Comparison of ENCODE assay signal across 23 cellular contexts in genomic region chr15:63025460-63025859, GRCh38. TPM values are rescaled to one million over a fixed set of nuclear protein-coding genes. Genes with fewer than 3 reads are reported as not detected.
A peak's percentile ranks its signal among the peaks of the same experiment; 100 is the strongest.
DNase-seq lines count a peak whose midpoint lies in the region; ATAC-seq, FAIRE-seq and TF ChIP-seq lines count a peak whose summit lies in the region.
"Had no signal": no experiment of that assay in that cellular context is flagged by ENCODE, and none has a peak within 500 bp of the region (broad histone marks: within the 10 kb centered on the region; RNA-seq: fewer than 3 reads in every experiment).

No MANE protein-coding gene starts in this region.

- H3K4me3 ChIP-seq in BE2C (ENCODE audit: low read depth, low read length) (no peak overlapping the region), Panc1 (ENCODE audit: low read depth in 2 of 2, low read length in 2 of 2) (no peak overlapping the region), H1 (ENCODE audit: extremely low read depth in 1 of 4, insufficient read depth in 2 of 4, low read depth in 3 of 4, low read length in 4 of 4) (no peak overlapping the region), smooth muscle cell (no peak overlapping the region), small intestine (ENCODE audit: low read depth in 1 of 2, low read length in 2 of 2) (no peak overlapping the region)
- H3K4me3 ChIP-seq: GM23248, left lung, SK-N-MC, upper lobe of left lung had no signal

- POLR2A ChIA-PET in Panc1 (lab: Charles Lee) = no interaction called here
- POLR2A ChIA-PET in H1 (lab: Charles Lee; ENCODE audit: partially characterized antibody) = interaction anchor here (1.5 kb wide), 1 partner anchor 15 kb away, joined by 3 read pairs; no protein-coding TSS in a partner anchor

- no peak overlapping the region for H2BK15ac ChIP-seq in H1 (ENCODE audit: low read length)

- H2AK5ac ChIP-seq in H1 (ENCODE audit: low read depth, low read length) = no peak overlapping the region

- no peak overlapping the region for H3K4me2 ChIP-seq in H1 (ENCODE audit: insufficient read depth in 1 of 2, low read depth in 2 of 2, low read length in 2 of 2)
- no peak overlapping the region for H3K4me2 ChIP-seq in smooth muscle cell

- WGBS in H1 (ENCODE audit: extremely low coverage in 1 of 2, insufficient coverage in 1 of 2, insufficient read length in 1 of 2, insufficient replicate concordance in 2 of 2, low coverage in 1 of 2, low lambda C conversion rate in 2 of 2, missing lambda C conversion rate in 1 of 2), 2 experiments = 85% methylated on average over 6 of the region's 6 CpGs; no CpG with 5 or more reads in 1 of the 2 experiments
- 90% methylated on average over 6 of the region's 6 CpGs for WGBS in smooth muscle cell (ENCODE audit: low lambda C conversion rate)
- WGBS in small intestine, 3 donors = 83 to 93% (median 87%) methylated on average over 6 of the region's 6 CpGs

- H3K9ac ChIP-seq in H1 (replicated peaks in 1 of 4; ENCODE audit: extremely low read depth in 1 of 4, low read depth in 3 of 4, low read length in 3 of 4) (no peak overlapping the region), smooth muscle cell (ENCODE audit: low read depth) (no peak overlapping the region)
- H3K9ac ChIP-seq: GM23248, parathyroid adenoma had no signal

- no peak overlapping the region for H2BK20ac ChIP-seq in H1 (ENCODE audit: low read length)

- no peak overlapping the region for H4K5ac ChIP-seq in H1 (ENCODE audit: insufficient read length, low read depth, low read length)

- no peak overlapping the region for H4K91ac ChIP-seq in H1 (replicated peaks; ENCODE audit: insufficient read length, low read length)

- H3K27ac ChIP-seq in Panc1 (ENCODE audit: low read length) = no peak overlapping the region
- no peak overlapping the region for H3K27ac ChIP-seq in H1 (ENCODE audit: low read depth, low read length)
- no peak overlapping the region for H3K27ac ChIP-seq in smooth muscle cell (ENCODE audit: low read depth)
- no peak overlapping the region for H3K27ac ChIP-seq in small intestine (ENCODE audit: low read depth in 1 of 2, low read length in 1 of 2)
- H3K27ac ChIP-seq: GM23248, left lung, parathyroid adenoma, SK-N-MC, upper lobe of left lung had no signal

- peaks cover 8% of the 10 kb centered on the region for H3F3A ChIP-seq in smooth muscle cell (ENCODE audit: low read depth)

- H3K4ac ChIP-seq in H1 (replicated peaks; ENCODE audit: insufficient read length, low read depth, low read length) = no peak overlapping the region

- no peaks in the 10 kb centered on the region for H3K79me1 ChIP-seq in H1 (ENCODE audit: low read depth, low read length)

- no peaks in the 10 kb centered on the region for H3K79me2 ChIP-seq in H1 (ENCODE audit: control insufficient read depth in 1 of 2, insufficient read depth in 2 of 2, low read length in 2 of 2)
- no peaks in the 10 kb centered on the region for H3K79me2 ChIP-seq in smooth muscle cell (ENCODE audit: low read depth)
- H3K79me2 ChIP-seq: parathyroid adenoma had no signal

- no peak overlapping the region for H3K23ac ChIP-seq in H1 (ENCODE audit: insufficient read length)

- TF ChIP-seq CTCF in BE2C (IDR thresholded peaks at IDR 0.05; ENCODE audit: low read depth, low read length) (peak; percentile 39; the same call in 1 of the 2 replicates), Panc1 (IDR thresholded peaks at IDR 0.05) (peak; percentile 10; the same call in 1 of the 2 replicates), H1 (IDR thresholded peaks at IDR 0.05; ENCODE audit: control extremely low read depth in 1 of 3, insufficient read depth in 1 of 3, low read depth in 1 of 3, low read length in 3 of 3) (peak; percentile 25 to 42 (median 33); a peak in 3 of 4 replicates), smooth muscle cell (IDR thresholded peaks at IDR 0.05; ENCODE audit: borderline replicate concordance, insufficient read depth, poor library complexity, severe bottlenecking) (no peak)

- FAIRE-seq in H1 (lab: Jason Lieb, UNC) = no peak
- FAIRE-seq in small intestine (lab: Jason Lieb, UNC) = no peak
- FAIRE-seq: GM19239 had no signal

- no peak overlapping the region for H3K14ac ChIP-seq in H1 (ENCODE audit: insufficient read length)

- no peaks in the 10 kb centered on the region for H4K20me1 ChIP-seq in H1 (replicated peaks in 1 of 2; ENCODE audit: control insufficient read depth in 1 of 2, insufficient read depth in 2 of 2, low read length in 2 of 2)
- no peaks in the 10 kb centered on the region for H4K20me1 ChIP-seq in smooth muscle cell (ENCODE audit: low read depth)

- H3K27me3 ChIP-seq in BE2C = no peaks in the 10 kb centered on the region
- no peaks in the 10 kb centered on the region for H3K27me3 ChIP-seq in Panc1 (ENCODE audit: control insufficient read depth, insufficient read depth, low read length)
- no peaks in the 10 kb centered on the region for H3K27me3 ChIP-seq in H1 (replicated peaks in 1 of 4; ENCODE audit: control insufficient read depth in 3 of 4, extremely low read depth in 1 of 4, insufficient read depth in 3 of 4, low read length in 3 of 4)
- H3K27me3 ChIP-seq in smooth muscle cell (ENCODE audit: low read depth) = no peaks in the 10 kb centered on the region
- H3K27me3 ChIP-seq in small intestine (ENCODE audit: control insufficient read depth in 2 of 2, insufficient read depth in 2 of 2, low read length in 2 of 2) = no peaks in the 10 kb centered on the region
- H3K27me3 ChIP-seq: left lung, upper lobe of left lung had no signal

- no peaks in the 10 kb centered on the region for H3K23me2 ChIP-seq in H1 (ENCODE audit: low read depth, low read length)

- peak overlapping the region; percentile 28; the same call in 1 of the 2 replicates for H4K8ac ChIP-seq in H1 (ENCODE audit: extremely low read depth, insufficient read depth, low read length)

- H3K4me1 ChIP-seq in BE2C (peaks cover 3% of the 10 kb centered on the region; the same call in 1 of the 2 replicates), Panc1 (ENCODE audit: control insufficient read depth, insufficient read depth, low read length) (no peaks in the 10 kb centered on the region), H1 (replicated peaks in 1 of 4; ENCODE audit: control insufficient read depth in 3 of 4, insufficient read depth in 4 of 4, low read length in 3 of 4) (no peaks in the 10 kb centered on the region), smooth muscle cell (ENCODE audit: low read depth) (peaks cover 21% of the 10 kb centered on the region), small intestine (ENCODE audit: control insufficient read depth in 2 of 2, insufficient read depth in 1 of 2, low read depth in 1 of 2, low read length in 1 of 2) (no peaks in the 10 kb centered on the region)
- H3K4me1 ChIP-seq: parathyroid adenoma, upper lobe of left lung had no signal

- peak; percentile 66; the same call in 1 of the 2 replicates for ATAC-seq in Panc1
- ATAC-seq: left lung; naive thymus-derived CD4-positive, alpha-beta T cell; right cardiac atrium had no signal

- no peak for TF ChIP-seq POLR2A in H1 (IDR thresholded peaks at IDR 0.05; ENCODE audit: control extremely low read depth in 1 of 2, low read depth in 2 of 2, low read length in 2 of 2)

- no TSS peak for BruUV-seq in Panc1 (replicated peaks; lab: Mats Ljungman, UMichigan)

- intact Hi-C loops in Panc1 (cut with micrococcal nuclease; ENCODE audit: unreplicated experiment) = no loop called here

- in situ Hi-C loops in Panc1 (cut with HindIII; ENCODE audit: low pct_unique_long_range_greater_than_20kb, low sequenced_read_pairs) = no loop called here

- TF ChIP-seq EP300 in H1 (IDR thresholded peaks at IDR 0.05; ENCODE audit: borderline replicate concordance in 1 of 2, low read depth in 2 of 2, low read length in 2 of 2) = no peak

- CTCF ChIA-PET in Panc1 (lab: Charles Lee) = no interaction called here
- CTCF ChIA-PET in H1 (lab: Charles Lee; ENCODE audit: partially characterized antibody) = interaction anchor here (1.8 to 2.7 kb wide), 2 partner anchors 10 to 15 kb away, joined by 5 to 16 read pairs; no protein-coding TSS in a partner anchor

- no peak overlapping the region for H2BK5ac ChIP-seq in H1 (ENCODE audit: low read depth, low read length)

- no peak overlapping the region for H3K56ac ChIP-seq in H1 (replicated peaks; ENCODE audit: insufficient read length, low read depth, low read length)

- no peaks in the 10 kb centered on the region for H3K9me3 ChIP-seq in BE2C
- no peaks in the 10 kb centered on the region for H3K9me3 ChIP-seq in Panc1 (ENCODE audit: control insufficient read depth, insufficient read depth, low read depth, low read length)
- no peaks in the 10 kb centered on the region for H3K9me3 ChIP-seq in H1 (ENCODE audit: insufficient read depth in 2 of 2, low read depth in 1 of 2, low read length in 1 of 2)
- H3K9me3 ChIP-seq in smooth muscle cell (replicated peaks; ENCODE audit: low read depth) = no peaks in the 10 kb centered on the region
- H3K9me3 ChIP-seq in small intestine (ENCODE audit: control insufficient read depth, low read depth) = no peaks in the 10 kb centered on the region
- H3K9me3 ChIP-seq: left lung, upper lobe of left lung had no signal

- H2AFZ ChIP-seq in H1 (ENCODE audit: low read length) = no peak overlapping the region
- no peak overlapping the region for H2AFZ ChIP-seq in smooth muscle cell (ENCODE audit: low read depth)
- H2AFZ ChIP-seq: GM23248, parathyroid adenoma had no signal

- TF ChIP-seq RAD21 in H1 (IDR thresholded peaks at IDR 0.05 in 1 of 2, conservative IDR thresholded peaks at IDR 0.05 in 1 of 2; ENCODE audit: low read depth in 2 of 2, low read length in 2 of 2) = peak in 1 of 2 experiments; percentile 41; a peak in 2 of 4 replicates

- no peaks in the 10 kb centered on the region for H3K36me3 ChIP-seq in BE2C
- no peaks in the 10 kb centered on the region for H3K36me3 ChIP-seq in Panc1 (ENCODE audit: control insufficient read depth, insufficient read depth, low read length)
- H3K36me3 ChIP-seq in H1 (ENCODE audit: control insufficient read depth in 2 of 4, insufficient read depth in 4 of 4, low read length in 3 of 4) = no peaks in the 10 kb centered on the region
- H3K36me3 ChIP-seq in smooth muscle cell (ENCODE audit: low read depth) = no peaks in the 10 kb centered on the region
- no peaks in the 10 kb centered on the region for H3K36me3 ChIP-seq in small intestine (ENCODE audit: control insufficient read depth in 2 of 2, insufficient read depth in 2 of 2, low read length in 2 of 2)
- H3K36me3 ChIP-seq: left lung, upper lobe of left lung had no signal

- H2BK120ac ChIP-seq in H1 (replicated peaks; ENCODE audit: low read depth, low read length) = no peak overlapping the region

- DNase-seq in BE2C (no peak), HT-29 (ENCODE audit: low spot score) (peak; percentile 40), Panc1 (ENCODE audit: low read depth, low spot score) (no peak), H1 (ENCODE audit: low read depth in 1 of 2, low spot score in 2 of 2) (no peak), GDM1 (lab: John Stamatoyannopoulos, UW) (no peak), smooth muscle cell (lab: John Stamatoyannopoulos, UW; ENCODE audit: unreplicated experiment) (no peak), small intestine (no peak), NCI-H345 treated with DMSO at 0.1 percent for 48 hours (lab: John Stamatoyannopoulos, UW; ENCODE audit: unreplicated experiment) (no peak)
- DNase-seq: activated CD4-positive, alpha-beta memory T cell treated with anti-CD3 and anti-CD28 coated beads, Interleukin-2, amount 10 ng/mL, durations not matched to agents 7 days and 5 days; activated effector memory CD4-positive, alpha-beta T cell treated with Interleukin-2 at 50 U/mL for 16 hours; activated naive CD8-positive, alpha-beta T cell treated with anti-CD3 and anti-CD28 coated beads, Interleukin-2, amount 10 ng/mL, durations not matched to agents 7 days and 5 days; GM23248; left lung; naive thymus-derived CD4-positive, alpha-beta T cell; NCI-H1092 treated with DMSO at 0.1 percent for 48 hours; NCI-H1930; NCI-H2227 treated with DMSO at 0.1 percent for 48 hours; NCI-H774; right cardiac atrium; upper lobe of left lung had no signal

- no peak overlapping the region for H2BK12ac ChIP-seq in H1 (ENCODE audit: low read depth, low read length)

- H3K18ac ChIP-seq in H1 (ENCODE audit: extremely low read depth, low read length) = no peak overlapping the region

RNA-seq across cellular contexts. Expression of gene TPM1, which starts 17.1 kb away (rescaled TPM):
- 148 TPM for polyA plus RNA-seq in BE2C (2012; ENCODE audit: insufficient read depth, insufficient read length, low read depth)
- 155 and 197 TPM in 2 replicates for total RNA-seq in HT-29 (2014; rRNA removed; shearing (Covaris generic))
- 298 TPM for total RNA-seq in Panc1 (2021; ENCODE audit: unreplicated experiment)
- 243 TPM for polyA plus RNA-seq in Panc1 (2012; ENCODE audit: insufficient read length)
- total RNA-seq in H1 (2021; fragmentation: NEBNext Ultra II Directional; extraction: Animal tissue kit (Norgen Biotek cat#: 25700)) = 571 and 579 TPM in 2 replicates
- polyA plus RNA-seq in H1 (2011; rRNA removed) = 246 and 258 TPM in 2 replicates
- 481 TPM for polyA plus RNA-seq in H1 (2011; cell fraction: cytosol; rRNA removed)
- polyA plus RNA-seq in H1 (2011; cell fraction: nucleus; rRNA removed) = 537 TPM
- polyA plus RNA-seq in H1 (2012, experiment 1 of 2) = 409 to 588 TPM (median 457 TPM) in 4 replicates
- polyA plus RNA-seq in H1 (2012, experiment 2 of 2) = 113 TPM
- polyA plus RNA-seq in H1 (2013, experiment 1 of 2) = 292 TPM
- 291 TPM for polyA plus RNA-seq in H1 (2013, experiment 2 of 2)
- polyA minus RNA-seq in H1 (2011; rRNA and poly(A)+ RNA removed) = 221 and 265 TPM in 2 replicates
- polyA minus RNA-seq in H1 (2011; cell fraction: cytosol; rRNA and poly(A)+ RNA removed) = 225 TPM
- polyA minus RNA-seq in H1 (2011; cell fraction: nucleus; rRNA and poly(A)+ RNA removed) = 741 TPM
- total RNA-seq in smooth muscle cell = 1,694 and 1,869 TPM in 2 replicates
- polyA plus RNA-seq in smooth muscle cell = 1,915 and 2,406 TPM in 2 replicates
- polyA plus RNA-seq in small intestine = 100 to 1,000 TPM; 353 to 542 (median 411) TPM
